2 cellular contexts compared by ENCODE assay signal in the genomic region with DNA sequence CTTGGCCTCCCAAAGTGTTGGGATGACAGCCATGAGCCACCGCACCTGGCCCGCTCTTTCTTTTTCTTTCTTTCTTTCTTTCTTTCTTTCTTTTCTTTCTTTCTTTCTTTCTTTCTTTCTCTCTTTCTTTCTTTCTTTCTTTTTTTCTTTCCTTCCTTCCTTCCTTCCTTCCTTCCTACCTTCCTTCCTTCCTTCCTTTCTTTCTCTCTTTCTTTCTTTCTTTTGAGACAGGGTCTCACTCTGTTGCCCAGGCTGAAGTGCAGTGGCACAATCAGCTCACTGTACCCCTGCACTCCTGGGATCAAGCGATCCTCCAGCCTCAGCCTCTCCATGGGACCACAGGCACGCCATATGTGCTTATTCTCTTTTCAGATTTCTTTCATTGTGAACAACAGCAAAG. TPM values are rescaled to one million over a fixed set of nuclear protein-coding genes. Genes with fewer than 3 reads are reported as not detected.
"Had no signal": no experiment of that assay in that cellular context is flagged by ENCODE, and none has a peak within 500 bp of the region (broad histone marks: within the 10 kb centered on the region; RNA-seq: fewer than 3 reads in every experiment).

No MANE protein-coding gene starts in this region.

RNA-seq across cellular contexts. Expression of gene SHD, which starts 7.1 kb away (rescaled TPM):
- total RNA-seq: G401, GM12878 had no signal

RNA-seq across cellular contexts. Expression of gene TMIGD2, which starts 16.0 kb away (rescaled TPM):
- total RNA-seq: G401 had no signal
